ENCODE assay signal across 1 cellular context in genomic region chr2:21183306-21183705, GRCh38.
TF ChIP-seq lines count a peak whose summit lies in the region.

No MANE protein-coding gene starts in this region.

TF ChIP-seq in H1, 55 proteins besides CTCF, POLR2A, EP300 and RAD21 (continued from another document):
- TF ChIP-seq BACH1 (IDR thresholded peaks at IDR 0.05; ENCODE audit: low read length) (no peak), TEAD4 (IDR thresholded peaks at IDR 0.05; ENCODE audit: low read depth, low read length) (no peak), CTBP2 (IDR thresholded peaks at IDR 0.05; ENCODE audit: borderline replicate concordance, insufficient read depth, insufficient read length, low read length) (no peak), CHD1 (IDR thresholded peaks at IDR 0.05; ENCODE audit: low read depth, low read length) (no peak), USF2 (IDR thresholded peaks at IDR 0.05; ENCODE audit: low read length) (no peak), SP1 (IDR thresholded peaks at IDR 0.05; ENCODE audit: low read depth, low read length) (no peak), SIN3A (conservative IDR thresholded peaks at IDR 0.05 in 1 of 2, IDR thresholded peaks at IDR 0.05 in 1 of 2; ENCODE audit: low read depth in 1 of 2, low read length in 2 of 2) (no peak), TCF12 (IDR thresholded peaks at IDR 0.05; ENCODE audit: low read depth, low read length) (no peak), POU5F1 (IDR thresholded peaks at IDR 0.05; ENCODE audit: low read depth, low read length) (no peak), SP2 (IDR thresholded peaks at IDR 0.05; ENCODE audit: low read length) (no peak), CBX8 (IDR thresholded peaks at IDR 0.05; ENCODE audit: borderline replicate concordance, low read depth, low read length) (no peak), BRCA1 (IDR thresholded peaks at IDR 0.05; ENCODE audit: low read depth, low read length) (no peak), HDAC2 (IDR thresholded peaks at IDR 0.05; ENCODE audit: borderline replicate concordance in 1 of 2, low read depth in 2 of 2, low read length in 2 of 2) (no peak), JUN (IDR thresholded peaks at IDR 0.05; ENCODE audit: low read depth, low read length) (no peak), CHD2 (IDR thresholded peaks at IDR 0.05; ENCODE audit: low read length) (no peak)
